In genomic region chr16:66487580-66488235, GRCh38 we compare ENCODE assay signal across 16 cellular contexts.
A peak's percentile ranks its signal among the peaks of the same experiment; 100 is the strongest.
DNase-seq lines count a peak whose midpoint lies in the region; ATAC-seq and TF ChIP-seq lines count a peak whose summit lies in the region.
"Had no signal": no experiment of that assay in that cellular context is flagged by ENCODE, and none has a peak within 500 bp of the region (broad histone marks: within the 10 kb centered on the region; RNA-seq: fewer than 3 reads in every experiment).

No MANE protein-coding gene starts in this region.

- CTCF ChIA-PET in activated CD4-positive, alpha-beta T cell treated with anti-CD3 and anti-CD28 coated beads for 36 hours (lab: Charles Lee), result interaction anchor here (0.6 to 1.1 kb wide), 4 partner anchors 13 to 405 kb away, joined by 3 to 4 read pairs (median 3); no protein-coding TSS in a partner anchor

- H3K4me3 ChIP-seq in left lung, result no peak overlapping the region
- no peak overlapping the region for H3K4me3 ChIP-seq in thyroid gland (replicated peaks in 1 of 3)
- H3K4me3 ChIP-seq: dorsolateral prefrontal cortex, testis had no signal

- no peak overlapping the region for H3K27ac Mint-ChIP-seq in activated CD4-positive, alpha-beta T cell treated with anti-CD3 and anti-CD28 coated beads for 36 hours
- H3K27ac Mint-ChIP-seq in activated CD4-positive, alpha-beta T cell treated with anti-CD3 and anti-CD28 coated beads, Interleukin-2, amount 10 ng/mL, durations not matched to agents 24 days and 14 days, result no peak overlapping the region
- H3K27ac Mint-ChIP-seq: activated CD4-positive, alpha-beta memory T cell treated with anti-CD3 and anti-CD28 coated beads for 36 hours; activated naive CD8-positive, alpha-beta T cell treated with anti-CD3 and anti-CD28 coated beads for 36 hours; natural killer cell had no signal

- ATAC-seq in activated CD4-positive, alpha-beta T cell treated with anti-CD3 and anti-CD28 coated beads for 36 hours, result no peak
- ATAC-seq in left lung, result no peak
- ATAC-seq: natural killer cell had no signal

- no peaks in the 10 kb centered on the region for H3K36me3 Mint-ChIP-seq in activated CD4-positive, alpha-beta T cell treated with anti-CD3 and anti-CD28 coated beads for 36 hours (ENCODE audit: low read depth)
- H3K36me3 Mint-ChIP-seq in activated CD4-positive, alpha-beta T cell treated with anti-CD3 and anti-CD28 coated beads, Interleukin-2, amount 10 ng/mL, durations not matched to agents 24 days and 14 days (ENCODE audit: low read depth), result no peaks in the 10 kb centered on the region
- H3K36me3 Mint-ChIP-seq: activated CD4-positive, alpha-beta memory T cell treated with anti-CD3 and anti-CD28 coated beads for 36 hours; activated naive CD8-positive, alpha-beta T cell treated with anti-CD3 and anti-CD28 coated beads for 36 hours; natural killer cell had no signal

- DNase-seq in activated CD4-positive, alpha-beta T cell treated with anti-CD3 and anti-CD28 coated beads for 36 hours, result peak; percentile 1
- no peak for DNase-seq in activated CD4-positive, alpha-beta T cell treated with anti-CD3 and anti-CD28 coated beads, Interleukin-2, amount 10 ng/mL, durations not matched to agents 24 days and 14 days
- DNase-seq in amniotic epithelial cell (ENCODE audit: low read depth) (peak; percentile 30), left lung (no peak), thyroid gland (peak; percentile 59 to 66), SHP77 treated with DMSO at 0.1 percent for 48 hours (lab: John Stamatoyannopoulos, UW) (no peak), SK-N-DZ (ENCODE audit: low spot score) (no peak), DMS153 (lab: John Stamatoyannopoulos, UW) (no peak)
- DNase-seq: 8988T; activated CD4-positive, alpha-beta memory T cell treated with anti-CD3 and anti-CD28 coated beads for 36 hours; activated naive CD8-positive, alpha-beta T cell treated with anti-CD3 and anti-CD28 coated beads for 36 hours; natural killer cell; NCI-H345; testis had no signal

- H3K4me1 Mint-ChIP-seq in activated CD4-positive, alpha-beta T cell treated with anti-CD3 and anti-CD28 coated beads for 36 hours, result peaks cover 14% of the 10 kb centered on the region
- H3K4me1 Mint-ChIP-seq in activated CD4-positive, alpha-beta T cell treated with anti-CD3 and anti-CD28 coated beads, Interleukin-2, amount 10 ng/mL, durations not matched to agents 24 days and 14 days, result peaks cover 27% of the 10 kb centered on the region

- no peaks in the 10 kb centered on the region for H3K9me3 ChIP-seq in left lung
- no peaks in the 10 kb centered on the region for H3K9me3 ChIP-seq in thyroid gland
- H3K9me3 ChIP-seq: testis had no signal

- WGBS in thyroid gland, 2 donors, result 39 to 56% methylated on average over 4 to 5 of the region's 5 CpGs

- H3K36me3 ChIP-seq in left lung (no peaks in the 10 kb centered on the region), thyroid gland (no peaks in the 10 kb centered on the region)

- H3K4me1 ChIP-seq in left lung (peaks cover 9 to 31% of the 10 kb centered on the region in 2 donors), thyroid gland (peaks cover 9 to 23% of the 10 kb centered on the region in 2 donors)
- H3K4me1 ChIP-seq: foreskin keratinocyte had no signal

- no peaks in the 10 kb centered on the region for H3K27me3 ChIP-seq in left lung
- H3K27me3 ChIP-seq in thyroid gland, result no peaks in the 10 kb centered on the region
- H3K27me3 ChIP-seq: dorsolateral prefrontal cortex, foreskin keratinocyte, testis had no signal

- H3K27ac ChIP-seq in left lung (peak overlapping the region; percentile 42 to 76), thyroid gland (peak overlapping the region; percentile 0 to 39 (median 1))
- H3K27ac ChIP-seq: foreskin keratinocyte had no signal

- no peak for TF ChIP-seq CTCF in left lung (IDR thresholded peaks at IDR 0.05)
- no peak for TF ChIP-seq CTCF in thyroid gland (IDR thresholded peaks at IDR 0.05)

- intact Hi-C loops in activated CD4-positive, alpha-beta T cell treated with anti-CD3 and anti-CD28 coated beads for 36 hours (cut with DNase I, micrococcal nuclease), result no loop called here
- intact Hi-C loops in activated CD4-positive, alpha-beta T cell treated with anti-CD3 and anti-CD28 coated beads, Interleukin-2, amount 10 ng/mL, durations not matched to agents 24 days and 14 days (cut with micrococcal nuclease), result no loop called here
- intact Hi-C loops in left lung (cut with DNase I) (loop anchor here in 1 of 2 donors (10.0 kb wide), 1 partner anchor 117 kb away; the partner anchor contains the start of gene CMTM3), thyroid gland (cut with DNase I) (no loop called here)

- no peaks in the 10 kb centered on the region for H3K9me3 Mint-ChIP-seq in activated CD4-positive, alpha-beta T cell treated with anti-CD3 and anti-CD28 coated beads for 36 hours (ENCODE audit: low read depth)
- no peaks in the 10 kb centered on the region for H3K9me3 Mint-ChIP-seq in activated CD4-positive, alpha-beta T cell treated with anti-CD3 and anti-CD28 coated beads, Interleukin-2, amount 10 ng/mL, durations not matched to agents 24 days and 14 days
- H3K9me3 Mint-ChIP-seq: activated CD4-positive, alpha-beta memory T cell treated with anti-CD3 and anti-CD28 coated beads for 36 hours; activated naive CD8-positive, alpha-beta T cell treated with anti-CD3 and anti-CD28 coated beads for 36 hours; natural killer cell had no signal

- POLR2A ChIA-PET in activated CD4-positive, alpha-beta T cell treated with anti-CD3 and anti-CD28 coated beads for 36 hours (lab: Charles Lee), result interaction anchor here (0.6 to 0.7 kb wide), 2 partner anchors 8 to 92 kb away, joined by 3 to 4 read pairs; partner anchors contain the start of gene CMTM2

- TF ChIP-seq POLR2A in thyroid gland (IDR thresholded peaks at IDR 0.05), result no peak

- H3K27me3 Mint-ChIP-seq in activated CD4-positive, alpha-beta T cell treated with anti-CD3 and anti-CD28 coated beads for 36 hours, result no peaks in the 10 kb centered on the region
- no peaks in the 10 kb centered on the region for H3K27me3 Mint-ChIP-seq in activated CD4-positive, alpha-beta T cell treated with anti-CD3 and anti-CD28 coated beads, Interleukin-2, amount 10 ng/mL, durations not matched to agents 24 days and 14 days
- H3K27me3 Mint-ChIP-seq: activated CD4-positive, alpha-beta memory T cell treated with anti-CD3 and anti-CD28 coated beads for 36 hours; activated naive CD8-positive, alpha-beta T cell treated with anti-CD3 and anti-CD28 coated beads for 36 hours had no signal

- no peak overlapping the region for H3K4me3 Mint-ChIP-seq in activated CD4-positive, alpha-beta T cell treated with anti-CD3 and anti-CD28 coated beads for 36 hours
- H3K4me3 Mint-ChIP-seq in activated CD4-positive, alpha-beta T cell treated with anti-CD3 and anti-CD28 coated beads, Interleukin-2, amount 10 ng/mL, durations not matched to agents 24 days and 14 days, result no peak overlapping the region
- H3K4me3 Mint-ChIP-seq: activated CD4-positive, alpha-beta memory T cell treated with anti-CD3 and anti-CD28 coated beads for 36 hours; activated naive CD8-positive, alpha-beta T cell treated with anti-CD3 and anti-CD28 coated beads for 36 hours; natural killer cell had no signal

Comparison
In these comparisons a context has a peak if more than half of its experiments do, and no peak if none do; other contexts are left out.
1. DNase-seq: peak in activated CD4-positive, alpha-beta T cell treated with anti-CD3 and anti-CD28 coated beads for 36 hours (single experiment), amniotic epithelial cell (single experiment) and thyroid gland (2 of 2); none in activated CD4-positive, alpha-beta T cell treated with anti-CD3 and anti-CD28 coated beads, Interleukin-2, amount 10 ng/mL, durations not matched to agents 24 days and 14 days (single experiment), left lung (0 of 2), SHP77 treated with DMSO at 0.1 percent for 48 hours (single experiment), SK-N-DZ (single experiment) and DMS153 (single experiment).